22 cellular contexts compared by ENCODE assay signal in genomic region chr3:11898611-11899325, GRCh38.
"Had no signal": no experiment of that assay in that cellular context is flagged by ENCODE, and none has a peak within 500 bp of the region (broad histone marks: within the 10 kb centered on the region; RNA-seq: fewer than 3 reads in every experiment).

No MANE protein-coding gene starts in this region.

- H3K9me3 Mint-ChIP-seq: activated T-cell treated with anti-CD3 and anti-CD28 coated beads, Interleukin-2, amount 50 U/mL, for 24 hours had no signal

- H3K4me1 Mint-ChIP-seq: activated T-helper 17 cell treated with anti-CD3 and anti-CD28 coated beads, Interleukin-2, amount 50 U/mL, for 72 hours; naive B cell; stimulated activated memory B cell treated with anti-CD40 and anti-IgM and Interleukin-4, amounts not matched to agents 10 μg/mL and 1 μg/mL and 100 μg/mL, for 72 hours had no signal

- ATAC-seq: activated T-helper 17 cell treated with anti-CD3 and anti-CD28 coated beads, Interleukin-2, amount 50 U/mL, for 72 hours; heart right ventricle; left lobe of liver; sciatic nerve; stimulated activated memory B cell treated with anti-CD40 and anti-IgM and Interleukin-4, amounts not matched to agents 10 μg/mL and 1 μg/mL and 100 μg/mL, for 72 hours had no signal

- H3K4me3 Mint-ChIP-seq: activated naive CD8-positive, alpha-beta T cell; activated T-cell treated with anti-CD3 and anti-CD28 coated beads, Interleukin-2, amount 50 U/mL, for 24 hours; activated T-helper 17 cell treated with anti-CD3 and anti-CD28 coated beads, Interleukin-2, amount 50 U/mL, for 72 hours; naive B cell; stimulated activated memory B cell treated with anti-CD40 and anti-IgM and Interleukin-4, amounts not matched to agents 10 μg/mL and 1 μg/mL and 100 μg/mL, for 72 hours had no signal

- H3K27me3 ChIP-seq: adrenal gland, vagina had no signal

- H3K27ac Mint-ChIP-seq: activated naive CD8-positive, alpha-beta T cell; activated T-cell treated with anti-CD3 and anti-CD28 coated beads, Interleukin-2, amount 50 U/mL, for 24 hours; activated T-helper 17 cell treated with anti-CD3 and anti-CD28 coated beads, Interleukin-2, amount 50 U/mL, for 72 hours; naive B cell; stimulated activated memory B cell treated with anti-CD40 and anti-IgM and Interleukin-4, amounts not matched to agents 10 μg/mL and 1 μg/mL and 100 μg/mL, for 72 hours had no signal

- DNase-seq: activated T-cell treated with anti-CD3 and anti-CD28 coated beads, Interleukin-2, amount 50 U/mL, for 24 hours; adrenal gland; central memory CD4-positive, alpha-beta T cell; dermis blood vessel endothelial cell; effector CD8-positive, alpha-beta T cell; erythroblast; foreskin fibroblast; heart right ventricle; kidney; lower lobe of right lung; mesendoderm; naive B cell; occipital lobe; small intestine; stimulated activated CD4-positive, alpha-beta T cell treated with anti-CD3 and anti-CD28 coated beads, Interleukin-2, amount 100 ng/mL, for 24 hours; trophoblast cell had no signal

- H3K9me3 ChIP-seq: adrenal gland, lower lobe of right lung, vagina had no signal

- H3K4me3 ChIP-seq: adrenal gland, heart right ventricle, lower lobe of right lung, vagina had no signal

- H3K4me1 ChIP-seq: adrenal gland, heart right ventricle, lower lobe of right lung, vagina had no signal

- H3K36me3 Mint-ChIP-seq: activated naive CD8-positive, alpha-beta T cell; naive B cell; stimulated activated memory B cell treated with anti-CD40 and anti-IgM and Interleukin-4, amounts not matched to agents 10 μg/mL and 1 μg/mL and 100 μg/mL, for 72 hours had no signal

- H3K27ac ChIP-seq: adrenal gland, heart right ventricle, lower lobe of right lung, vagina had no signal

- H3K36me3 ChIP-seq: adrenal gland, heart right ventricle, lower lobe of right lung, vagina had no signal
